ENCODE assay signal across 26 cellular contexts in genomic region chr13:97439196-97439595, GRCh38.
"Had no signal": no experiment of that assay in that cellular context is flagged by ENCODE, and none has a peak within 500 bp of the region (broad histone marks: within the 10 kb centered on the region; RNA-seq: fewer than 3 reads in every experiment).

No MANE protein-coding gene starts in this region.

- H3K27me3 ChIP-seq: brain microvascular endothelial cell, heart right ventricle, transverse colon, uterus had no signal

- ATAC-seq: activated CD8-positive, alpha-beta memory T cell treated with anti-CD3 and anti-CD28 coated beads, Interleukin-2, amount 10 ng/mL, durations not matched to agents 7 days and 5 days; activated CD8-positive, alpha-beta T cell treated with anti-CD3 and anti-CD28 coated beads for 36 hours; activated naive CD8-positive, alpha-beta T cell treated with anti-CD3 and anti-CD28 coated beads, Interleukin-2, amount 50 U/mL, for 24 hours; effector memory CD8-positive, alpha-beta T cell; heart right ventricle; lower lobe of right lung; sciatic nerve; stimulated activated memory B cell treated with anti-CD40 and anti-IgM and Interleukin-4, amounts not matched to agents 10 μg/mL and 1 μg/mL and 100 μg/mL, for 72 hours had no signal

- H3K4me3 ChIP-seq: heart right ventricle, lower lobe of right lung, smooth muscle cell, transverse colon, uterus had no signal

- FAIRE-seq: kidney had no signal

- H3K27ac ChIP-seq: brain microvascular endothelial cell, heart right ventricle, lower lobe of right lung, transverse colon, uterus, WERI-Rb-1 had no signal

- H3K4me2 ChIP-seq: smooth muscle cell had no signal

- H3K4me1 ChIP-seq: uterus had no signal

- H3K9me3 ChIP-seq: heart right ventricle, lower lobe of right lung, transverse colon, uterus had no signal

- DNase-seq: activated CD4-positive, alpha-beta T cell treated with anti-CD3 and anti-CD28 coated beads, Interleukin-2, amount 10 ng/mL, durations not matched to agents 7 days and 5 days; activated CD4-positive, CD25-positive, alpha-beta regulatory T cell treated with anti-CD3 and anti-CD28 coated beads, Interleukin-2, amount 50 U/mL, for 72 hours; activated CD8-positive, alpha-beta memory T cell treated with anti-CD3 and anti-CD28 coated beads, Interleukin-2, amount 10 ng/mL, durations not matched to agents 7 days and 5 days; activated CD8-positive, alpha-beta T cell treated with anti-CD3 and anti-CD28 coated beads for 36 hours; activated effector memory CD4-positive, alpha-beta T cell treated with anti-CD3 and anti-CD28 coated beads, Interleukin-2, amount 50 U/mL, for 16 hours; activated naive CD4-positive, alpha-beta T cell treated with anti-CD3 and anti-CD28 coated beads, Interleukin-2, amount 10 ng/mL, durations not matched to agents 7 days and 5 days; activated naive CD8-positive, alpha-beta T cell treated with anti-CD3 and anti-CD28 coated beads, Interleukin-2, amount 50 U/mL, for 24 hours; activated T-cell treated with anti-CD3 and anti-CD28 coated beads for 4 hours; aorta; brain microvascular endothelial cell; caudate nucleus; effector memory CD8-positive, alpha-beta T cell; heart right ventricle; kidney; lower lobe of right lung; naive B cell; nucleus accumbens; posterior cingulate gyrus; stimulated activated CD4-positive, alpha-beta T cell treated with anti-CD3 and anti-CD28 coated beads, Interleukin-15, amount 100 ng/mL, for 24 hours; T-helper 2 cell; transverse colon; uterus; WERI-Rb-1 had no signal

- H3K36me3 ChIP-seq: brain microvascular endothelial cell, lower lobe of right lung, transverse colon, uterus had no signal
